ENCODE assay signal across 8 cellular contexts in the genomic region with DNA sequence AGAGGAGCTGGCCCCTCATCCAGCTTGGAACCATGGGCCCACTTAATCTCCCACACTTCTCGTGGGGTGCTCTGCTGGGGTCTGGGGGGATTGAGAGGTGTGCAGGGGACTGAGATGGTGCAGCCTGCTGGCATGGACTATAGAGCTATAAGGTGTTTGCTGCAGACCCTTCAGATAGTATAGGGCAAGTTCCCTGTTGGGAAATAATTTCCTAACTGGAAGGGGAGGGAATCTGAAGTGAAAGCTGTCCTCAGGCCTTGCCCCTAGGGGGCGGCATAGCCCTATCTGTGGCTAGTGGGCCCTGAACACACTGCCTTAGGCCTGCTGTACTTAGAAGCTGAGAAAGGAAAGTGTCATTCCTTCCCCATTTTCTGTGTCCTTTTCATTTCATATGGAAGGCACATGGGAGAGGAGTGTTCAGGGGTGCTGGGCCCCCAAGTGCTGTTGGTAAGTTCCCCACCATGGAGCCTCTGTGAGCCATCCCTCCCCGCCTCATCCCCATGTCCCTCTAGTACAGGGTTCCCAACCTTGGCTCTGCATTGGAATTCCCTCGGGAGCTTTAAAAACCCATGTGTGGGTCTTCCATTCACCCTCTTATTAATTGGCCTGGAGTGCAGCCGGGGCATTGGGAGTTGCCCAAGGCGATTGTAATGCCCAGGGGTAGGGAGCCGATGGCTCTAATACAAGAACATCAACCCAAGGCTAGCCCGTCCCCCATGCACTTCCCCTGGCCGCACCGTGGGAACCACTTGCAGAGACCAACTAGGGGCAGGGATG. TPM values are rescaled to one million over a fixed set of nuclear protein-coding genes. Genes with fewer than 3 reads are reported as not detected.
DNase-seq lines count a peak whose midpoint lies in the region; ATAC-seq and TF ChIP-seq lines count a peak whose summit lies in the region.

No MANE protein-coding gene starts in this region.

- no peak for TF ChIP-seq POLR2A in gastrocnemius medialis (IDR thresholded peaks at IDR 0.05)

- H3K27ac ChIP-seq in gastrocnemius medialis, result no peak overlapping the region

- H3K27me3 ChIP-seq in gastrocnemius medialis, result peaks cover 0 to 5% (median 0%) of the 10 kb centered on the region in 3 donors

- no peak overlapping the region for H3K4me3 ChIP-seq in gastrocnemius medialis

- in situ Hi-C loops in gastrocnemius medialis (cut with MboI; ENCODE audit: low sequenced_read_pairs in 4 of 4), result loop anchor here in 1 of 4 donors (25.0 kb wide), 1 partner anchor 195 kb away; no protein-coding TSS in a partner anchor

- H3K9me3 ChIP-seq in gastrocnemius medialis, result no peaks in the 10 kb centered on the region

- peak; percentile 49 to 79 (median 71) for TF ChIP-seq CTCF in gastrocnemius medialis (IDR thresholded peaks at IDR 0.05 in 4 of 5, conservative IDR thresholded peaks at IDR 0.05 in 1 of 5)

- H3K36me3 ChIP-seq in gastrocnemius medialis, result peaks cover 2 to 33% of the 10 kb centered on the region in 2 donors

- DNase-seq in NCI-H1417 (lab: John Stamatoyannopoulos, UW), result peak; percentile 51 to 72 (median 68)
- DNase-seq in NCI-H1417 treated with DMSO at 0.1 percent for 48 hours (lab: John Stamatoyannopoulos, UW), result no peak
- DNase-seq in NCI-H128 (lab: John Stamatoyannopoulos, UW; ENCODE audit: unreplicated experiment), result peak; percentile 24
- DNase-seq in SKM-1 (lab: John Stamatoyannopoulos, UW; ENCODE audit: unreplicated experiment), result peak; percentile 62
- DNase-seq in astrocyte of the hippocampus (ENCODE audit: low read depth, low spot score), result peak; percentile 84
- DNase-seq in hypothalamus (lab: John Stamatoyannopoulos, UW), result peak in 38 of 51 donors; percentile 9 to 75 (median 44)
- DNase-seq in gastrocnemius medialis, result peak in 1 of 2 donors; percentile 53

- peak; percentile 63 to 77 for ATAC-seq in gastrocnemius medialis
- ATAC-seq in HG02798 (IDR thresholded peaks at IDR 0.05; ENCODE audit: poor library complexity, unreplicated experiment), result no peak

- H3K4me1 ChIP-seq in gastrocnemius medialis, result peaks cover 9 to 11% of the 10 kb centered on the region in 2 donors

- intact Hi-C loops in gastrocnemius medialis (cut with DNase I; ENCODE audit: low total_unique reads), result loop anchor here (1.0 kb wide), 1 partner anchor 59 kb away; no protein-coding TSS in a partner anchor

RNA-seq across cellular contexts. Expression of a gene that starts 19.7 kb away (rescaled TPM):
- 10 to 100 TPM; 25.3 to 32.9 (median 31.6) TPM for total RNA-seq in gastrocnemius medialis

RNA-seq across cellular contexts. Expression of a gene that starts 36.4 kb away (rescaled TPM):
- total RNA-seq in gastrocnemius medialis, result under 1 TPM in 1 of 4 donors, not detected in 3; 0.49 TPM
